Comparison of ENCODE assay signal across 1 cellular context in genomic region chr12:131499160-131499863, GRCh38.
TF ChIP-seq lines count a peak whose summit lies in the region.

No MANE protein-coding gene starts in this region.

TF ChIP-seq in GM12878, 131 proteins besides CTCF, POLR2A, EP300 and RAD21 (continued from another document):
- no peak for TF ChIP-seq BCLAF1 (IDR thresholded peaks at IDR 0.05)
- TF ChIP-seq SUPT20H (IDR thresholded peaks at IDR 0.05; ENCODE audit: borderline replicate concordance, control insufficient read depth, low read depth, low read length) = no peak
- no peak for TF ChIP-seq CEBPB (IDR thresholded peaks at IDR 0.05; ENCODE audit: borderline replicate concordance in 1 of 2, low read depth in 2 of 2, low read length in 2 of 2)
- TF ChIP-seq, protein P1, sequence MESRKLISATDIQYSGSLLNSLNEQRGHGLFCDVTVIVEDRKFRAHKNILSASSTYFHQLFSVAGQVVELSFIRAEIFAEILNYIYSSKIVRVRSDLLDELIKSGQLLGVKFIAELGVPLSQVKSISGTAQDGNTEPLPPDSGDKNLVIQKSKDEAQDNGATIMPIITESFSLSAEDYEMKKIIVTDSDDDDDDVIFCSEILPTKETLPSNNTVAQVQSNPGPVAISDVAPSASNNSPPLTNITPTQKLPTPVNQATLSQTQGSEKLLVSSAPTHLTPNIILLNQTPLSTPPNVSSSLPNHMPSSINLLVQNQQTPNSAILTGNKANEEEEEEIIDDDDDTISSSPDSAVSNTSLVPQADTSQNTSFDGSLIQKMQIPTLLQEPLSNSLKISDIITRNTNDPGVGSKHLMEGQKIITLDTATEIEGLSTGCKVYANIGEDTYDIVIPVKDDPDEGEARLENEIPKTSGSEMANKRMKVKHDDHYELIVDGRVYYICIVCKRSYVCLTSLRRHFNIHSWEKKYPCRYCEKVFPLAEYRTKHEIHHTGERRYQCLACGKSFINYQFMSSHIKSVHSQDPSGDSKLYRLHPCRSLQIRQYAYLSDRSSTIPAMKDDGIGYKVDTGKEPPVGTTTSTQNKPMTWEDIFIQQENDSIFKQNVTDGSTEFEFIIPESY (IDR thresholded peaks at IDR 0.05) = no peak
- 0 out of 2 replicates have a peak, but pooled peaks have one; percentile 31 for TF ChIP-seq FOXM1 (IDR thresholded peaks at IDR 0.05; ENCODE audit: low read depth, low read length)
- TF ChIP-seq RUNX3 (IDR thresholded peaks at IDR 0.05; ENCODE audit: low read length) = peak; percentile 86
- TF ChIP-seq YBX1 (IDR thresholded peaks at IDR 0.05) = no peak
- TF ChIP-seq, protein P2, sequence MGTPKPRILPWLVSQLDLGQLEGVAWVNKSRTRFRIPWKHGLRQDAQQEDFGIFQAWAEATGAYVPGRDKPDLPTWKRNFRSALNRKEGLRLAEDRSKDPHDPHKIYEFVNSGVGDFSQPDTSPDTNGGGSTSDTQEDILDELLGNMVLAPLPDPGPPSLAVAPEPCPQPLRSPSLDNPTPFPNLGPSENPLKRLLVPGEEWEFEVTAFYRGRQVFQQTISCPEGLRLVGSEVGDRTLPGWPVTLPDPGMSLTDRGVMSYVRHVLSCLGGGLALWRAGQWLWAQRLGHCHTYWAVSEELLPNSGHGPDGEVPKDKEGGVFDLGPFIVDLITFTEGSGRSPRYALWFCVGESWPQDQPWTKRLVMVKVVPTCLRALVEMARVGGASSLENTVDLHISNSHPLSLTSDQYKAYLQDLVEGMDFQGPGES (IDR thresholded peaks at IDR 0.05) = no peak
- peak; percentile 78; the same call in 1 of the 2 replicates for TF ChIP-seq NFIC (IDR thresholded peaks at IDR 0.05; ENCODE audit: low read depth, low read length)
- peak; percentile 74; the same call in 1 of the 2 replicates for TF ChIP-seq JUNB (IDR thresholded peaks at IDR 0.05)
- no peak for TF ChIP-seq ATF3 (IDR thresholded peaks at IDR 0.05; ENCODE audit: borderline replicate concordance, extremely low read depth, low read depth, low read length)
- 0 out of 2 replicates have a peak, but pooled peaks have one; percentile 21 for TF ChIP-seq CREB1 (IDR thresholded peaks at IDR 0.05; ENCODE audit: low read depth)
- no peak for TF ChIP-seq ATF7 (IDR thresholded peaks at IDR 0.05; ENCODE audit: low read depth)
- TF ChIP-seq NBN (IDR thresholded peaks at IDR 0.05) = no peak
- 0 out of 4 replicates have a peak, but pooled peaks of 1 of the 2 experiments have one; percentile 27 for TF ChIP-seq ETV6 (conservative IDR thresholded peaks at IDR 0.05 in 1 of 2, IDR thresholded peaks at IDR 0.05 in 1 of 2; ENCODE audit: borderline replicate concordance in 1 of 2, low read depth in 1 of 2)
- TF ChIP-seq BACH1 (IDR thresholded peaks at IDR 0.05; ENCODE audit: borderline replicate concordance) = no peak
- no peak for TF ChIP-seq RBBP5 (conservative IDR thresholded peaks at IDR 0.05)
- TF ChIP-seq NRF1 (conservative IDR thresholded peaks at IDR 0.05; ENCODE audit: low read depth, low read length) = no peak
- no peak for TF ChIP-seq HDGF (IDR thresholded peaks at IDR 0.05)
